2 cellular contexts compared by ENCODE assay signal in genomic region chr9:19429590-19429989, GRCh38.
TF ChIP-seq lines count a peak whose summit lies in the region.

No MANE protein-coding gene starts in this region.

TF ChIP-seq in SK-N-SH, 30 proteins besides CTCF, POLR2A, EP300 and RAD21:
- TF ChIP-seq FOSL2 (IDR thresholded peaks at IDR 0.05; ENCODE audit: borderline replicate concordance, low read depth), result no peak

TF ChIP-seq in SK-N-SH treated with all-trans-retinoic acid at 6 μM for 48 hours, 23 proteins besides CTCF, POLR2A, EP300 and RAD21:
- TF ChIP-seq, protein P1, sequence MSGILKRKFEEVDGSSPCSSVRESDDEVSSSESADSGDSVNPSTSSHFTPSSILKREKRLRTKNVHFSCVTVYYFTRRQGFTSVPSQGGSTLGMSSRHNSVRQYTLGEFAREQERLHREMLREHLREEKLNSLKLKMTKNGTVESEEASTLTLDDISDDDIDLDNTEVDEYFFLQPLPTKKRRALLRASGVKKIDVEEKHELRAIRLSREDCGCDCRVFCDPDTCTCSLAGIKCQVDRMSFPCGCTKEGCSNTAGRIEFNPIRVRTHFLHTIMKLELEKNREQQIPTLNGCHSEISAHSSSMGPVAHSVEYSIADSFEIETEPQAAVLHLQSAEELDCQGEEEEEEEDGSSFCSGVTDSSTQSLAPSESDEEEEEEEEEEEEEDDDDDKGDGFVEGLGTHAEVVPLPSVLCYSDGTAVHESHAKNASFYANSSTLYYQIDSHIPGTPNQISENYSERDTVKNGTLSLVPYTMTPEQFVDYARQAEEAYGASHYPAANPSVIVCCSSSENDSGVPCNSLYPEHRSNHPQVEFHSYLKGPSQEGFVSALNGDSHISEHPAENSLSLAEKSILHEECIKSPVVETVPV (CRISPR knock-in tag; IDR thresholded peaks at IDR 0.05), result no peak
- TF ChIP-seq ZNF8 (CRISPR knock-in tag; IDR thresholded peaks at IDR 0.05) (no peak), CSDC2 (CRISPR knock-in tag; IDR thresholded peaks at IDR 0.05) (no peak), TOX (CRISPR knock-in tag; IDR thresholded peaks at IDR 0.05; ENCODE audit: borderline replicate concordance) (no peak), TCF4 (CRISPR knock-in tag; IDR thresholded peaks at IDR 0.05; ENCODE audit: borderline replicate concordance) (no peak), SNAI2 (CRISPR knock-in tag; IDR thresholded peaks at IDR 0.05) (no peak), OSR1 (CRISPR knock-in tag; IDR thresholded peaks at IDR 0.05) (no peak), ZC3H10 (CRISPR knock-in tag; IDR thresholded peaks at IDR 0.05) (no peak), ISL1 (CRISPR knock-in tag; IDR thresholded peaks at IDR 0.05) (no peak), RARB (CRISPR knock-in tag; IDR thresholded peaks at IDR 0.05) (no peak), ZNF70 (CRISPR knock-in tag; IDR thresholded peaks at IDR 0.05) (no peak), GLIS3 (CRISPR knock-in tag; IDR thresholded peaks at IDR 0.05) (no peak), CREB5 (CRISPR knock-in tag; IDR thresholded peaks at IDR 0.05; ENCODE audit: low read depth) (no peak)
